9 cellular contexts compared by ENCODE assay signal in genomic region chr1:1858382-1859086, GRCh38. TPM values are rescaled to one million over a fixed set of nuclear protein-coding genes. Genes with fewer than 3 reads are reported as not detected.
A peak's percentile ranks its signal among the peaks of the same experiment; 100 is the strongest.
DNase-seq lines count a peak whose midpoint lies in the region; FAIRE-seq and TF ChIP-seq lines count a peak whose summit lies in the region.
"Had no signal": no experiment of that assay in that cellular context is flagged by ENCODE, and none has a peak within 500 bp of the region (broad histone marks: within the 10 kb centered on the region; RNA-seq: fewer than 3 reads in every experiment).

No MANE protein-coding gene starts in this region.

- peaks cover 24 to 84% (median 65%) of the 10 kb centered on the region in 4 donors for H3K4me1 ChIP-seq in transverse colon

- H3K27me3 Mint-ChIP-seq in T-helper 1 cell treated with Interleukin-12 subunit alpha and Interleukin-12 subunit beta and Interleukin-4 antibody, amounts not matched to agents 30 μg/mL and 1 μg/mL, for 36 hours (ENCODE audit: low read depth), result no peaks in the 10 kb centered on the region

- peak overlapping the region in 1 of 4 donors; percentile 16 for H3K4me3 ChIP-seq in transverse colon

- 30 to 51% methylated on average over 3 to 9 of the region's 9 CpGs for WGBS in transverse colon (ENCODE audit: low coverage in 1 of 2), 2 donors

- H3K36me3 ChIP-seq in transverse colon, result no peaks in the 10 kb centered on the region

- peak overlapping the region; percentile 78 to 87 (median 84) for H3K27ac ChIP-seq in transverse colon
- H3K27ac ChIP-seq: KMS-11 had no signal

- intact Hi-C loops in transverse colon (cut with DNase I; ENCODE audit: low total_unique reads), result no loop called here

- TF ChIP-seq POLR2A in transverse colon (IDR thresholded peaks at IDR 0.05), result no peak

- peaks cover 2% of the 10 kb centered on the region for H3K36me3 Mint-ChIP-seq in T-helper 1 cell treated with Interleukin-12 subunit alpha and Interleukin-12 subunit beta and Interleukin-4 antibody, amounts not matched to agents 30 μg/mL and 1 μg/mL, for 36 hours (ENCODE audit: low read depth)

- no peaks in the 10 kb centered on the region for H3K9me3 Mint-ChIP-seq in T-helper 1 cell treated with Interleukin-12 subunit alpha and Interleukin-12 subunit beta and Interleukin-4 antibody, amounts not matched to agents 30 μg/mL and 1 μg/mL, for 36 hours

- peak in 3 of 5 experiments; percentile 28 to 41 (median 29) for TF ChIP-seq CTCF in transverse colon (IDR thresholded peaks at IDR 0.05)

- no peak for TF ChIP-seq EP300 in transverse colon (IDR thresholded peaks at IDR 0.05; ENCODE audit: low read depth)

- no peak overlapping the region for H3K4me3 Mint-ChIP-seq in T-helper 1 cell treated with Interleukin-12 subunit alpha and Interleukin-12 subunit beta and Interleukin-4 antibody, amounts not matched to agents 30 μg/mL and 1 μg/mL, for 36 hours

- FAIRE-seq in HTR-8/SVneo (lab: Jason Lieb, UNC), result no peak

- in situ Hi-C loops in transverse colon (cut with MboI; ENCODE audit: low pct_ligation_motif_present in 1 of 4, low pct_unique_long_range_greater_than_20kb in 1 of 4, low sequenced_read_pairs in 3 of 4), result no loop called here

- H3K27ac Mint-ChIP-seq in T-helper 1 cell treated with Interleukin-12 subunit alpha and Interleukin-12 subunit beta and Interleukin-4 antibody, amounts not matched to agents 30 μg/mL and 1 μg/mL, for 36 hours, result peak overlapping the region; percentile 9

- H3K4me1 Mint-ChIP-seq in T-helper 1 cell treated with Interleukin-12 subunit alpha and Interleukin-12 subunit beta and Interleukin-4 antibody, amounts not matched to agents 30 μg/mL and 1 μg/mL, for 36 hours (ENCODE audit: low read depth), result peaks cover 31% of the 10 kb centered on the region

- no peaks in the 10 kb centered on the region for H3K27me3 ChIP-seq in transverse colon

- no peaks in the 10 kb centered on the region for H3K9me3 ChIP-seq in transverse colon

- DNase-seq in CD1c-positive myeloid dendritic cell (ENCODE audit: extremely low spot score) (peak; percentile 62), HTR-8/SVneo (ENCODE audit: insufficient read length, low spot score) (peak; percentile 55), lung microvascular endothelial cell (ENCODE audit: low read depth in 2 of 2) (peak; percentile 97 to 98), transverse colon (peak; percentile 80), NCI-H524 treated with DMSO at 0.1 percent for 48 hours (lab: John Stamatoyannopoulos, UW) (no peak), NCI-H1105 (lab: John Stamatoyannopoulos, UW) (no peak)
- peak; percentile 12 for DNase-seq in effector CD4-positive, alpha-beta T cell

RNA-seq across cellular contexts. Expression of gene GNB1, which starts 32.4 kb away (rescaled TPM):
- total RNA-seq in lung microvascular endothelial cell (72.4 and 93.5 TPM in 2 replicates), transverse colon (100 to 1,000 TPM; 123 to 191 (median 174) TPM)

RNA-seq across cellular contexts. Expression of gene CALML6, which starts 56.5 kb away (rescaled TPM):
- total RNA-seq in lung microvascular endothelial cell (not detected in 2 replicates), transverse colon (under 1 TPM in 1 of 4 donors, not detected in 3; 0.48 TPM)

Comparison
In these comparisons a context has a peak if more than half of its experiments do, and no peak if none do; other contexts are left out.
1. DNase-seq: peak in CD1c-positive myeloid dendritic cell (single experiment), HTR-8/SVneo (single experiment), effector CD4-positive, alpha-beta T cell (single experiment), lung microvascular endothelial cell (2 of 2) and transverse colon (single experiment); none in NCI-H524 treated with DMSO at 0.1 percent for 48 hours (single experiment) and NCI-H1105 (single experiment).